9 cellular contexts compared by ENCODE assay signal in genomic region chr3:82496890-82497560, GRCh38.
DNase-seq lines count a peak whose midpoint lies in the region; TF ChIP-seq lines count a peak whose summit lies in the region.
"Had no signal": no experiment of that assay in that cellular context is flagged by ENCODE, and none has a peak within 500 bp of the region (broad histone marks: within the 10 kb centered on the region; RNA-seq: fewer than 3 reads in every experiment).

No MANE protein-coding gene starts in this region.

- no peak overlapping the region for H3K4me3 ChIP-seq in choroid plexus epithelial cell (ENCODE audit: low read depth, low read length)

- POLR2A ChIA-PET in RWPE1 (lab: Yijun Ruan, JAX; ENCODE audit: low non-redundant PET) = no interaction called here

- DNase-seq in NCI-H1092 treated with DMSO at 0.1 percent for 48 hours (lab: John Stamatoyannopoulos, UW) (peak; percentile 18), NCI-H1092 (lab: John Stamatoyannopoulos, UW) (no peak), NAMALWA (ENCODE audit: low spot score) (peak; percentile 39), choroid plexus epithelial cell (ENCODE audit: low read depth) (peak; percentile 46), putamen (ENCODE audit: low spot score) (peak; percentile 21), RWPE1 (ENCODE audit: low spot score) (no peak), amniotic stem cell (lab: John Stamatoyannopoulos, UW) (no peak), EL (no peak)
- DNase-seq: stimulated activated CD4-positive, alpha-beta T cell treated with anti-CD3 and anti-CD28 coated beads, Interleukin-12 subunit alpha, Interleukin-12 subunit beta, amount 100 ng/mL, for 4 hours had no signal

- TF ChIP-seq CTCF in choroid plexus epithelial cell (conservative IDR thresholded peaks at IDR 0.05; ENCODE audit: low read depth, low read length) = peak; percentile 63
- no peak for TF ChIP-seq CTCF in RWPE1 (conservative IDR thresholded peaks at IDR 0.05; ENCODE audit: low read depth)

- CTCF ChIA-PET in RWPE1 (lab: Yijun Ruan, JAX) = interaction anchor here (0.6 kb wide), 1 partner anchor 625 kb away, joined by 3 read pairs; no protein-coding TSS in a partner anchor

- no peak overlapping the region for H3K27ac ChIP-seq in RWPE1

Comparison
In these comparisons a context has a peak if more than half of its experiments do, and no peak if none do; other contexts are left out.
1. DNase-seq: peak in NCI-H1092 treated with DMSO at 0.1 percent for 48 hours (single experiment), NAMALWA (single experiment), choroid plexus epithelial cell (single experiment) and putamen (single experiment); none in NCI-H1092 (single experiment), RWPE1 (single experiment), amniotic stem cell (single experiment) and EL (single experiment).